1 cellular context compared by ENCODE assay signal in genomic region chr20:35741892-35742740, GRCh38.
A peak's percentile ranks its signal among the peaks of the same experiment; 100 is the strongest.
TF ChIP-seq lines count a peak whose summit lies in the region.

RBM39 (minus strand) TSS chr20:35742260; CDS start chr20:35740874, 1,386 bp downstream.

TF ChIP-seq in HepG2, 621 proteins besides CTCF, POLR2A, EP300 and RAD21 (continued from another document and continues in another):
- TF ChIP-seq GABPA (IDR thresholded peaks at IDR 0.05; ENCODE audit: low read depth, low read length) = no peak
- TF ChIP-seq GABPA (CRISPR knock-in tag; IDR thresholded peaks at IDR 0.05; ENCODE audit: low read depth) = peak; percentile 86
- TF ChIP-seq RBAK (CRISPR knock-in tag; IDR thresholded peaks at IDR 0.05) = peak; percentile 49; the same call in 1 of the 2 replicates
- 0 out of 2 replicates have a peak, but pooled peaks have one; percentile 26 for TF ChIP-seq ZNF569 (CRISPR knock-in tag; IDR thresholded peaks at IDR 0.05; ENCODE audit: borderline replicate concordance)
- TF ChIP-seq TOPORS (CRISPR knock-in tag; IDR thresholded peaks at IDR 0.05) = peak; percentile 87; the same call in 1 of the 2 replicates
- TF ChIP-seq DDIT3 (CRISPR knock-in tag; IDR thresholded peaks at IDR 0.05) = peak; percentile 90
- TF ChIP-seq FOXJ3 (CRISPR knock-in tag; IDR thresholded peaks at IDR 0.05; ENCODE audit: borderline replicate concordance) = peak; percentile 96
- 0 out of 2 replicates have a peak, but pooled peaks have one; percentile 68 for TF ChIP-seq ZBTB3 (CRISPR knock-in tag; IDR thresholded peaks at IDR 0.05; ENCODE audit: borderline replicate concordance, low read depth)
- TF ChIP-seq SP4 (CRISPR knock-in tag; IDR thresholded peaks at IDR 0.05) = peak; percentile 75
- TF ChIP-seq, protein P1, sequence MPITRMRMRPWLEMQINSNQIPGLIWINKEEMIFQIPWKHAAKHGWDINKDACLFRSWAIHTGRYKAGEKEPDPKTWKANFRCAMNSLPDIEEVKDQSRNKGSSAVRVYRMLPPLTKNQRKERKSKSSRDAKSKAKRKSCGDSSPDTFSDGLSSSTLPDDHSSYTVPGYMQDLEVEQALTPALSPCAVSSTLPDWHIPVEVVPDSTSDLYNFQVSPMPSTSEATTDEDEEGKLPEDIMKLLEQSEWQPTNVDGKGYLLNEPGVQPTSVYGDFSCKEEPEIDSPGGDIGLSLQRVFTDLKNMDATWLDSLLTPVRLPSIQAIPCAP (CRISPR knock-in tag; IDR thresholded peaks at IDR 0.05; ENCODE audit: low read depth) = peak; percentile 80; the same call in 1 of the 2 replicates
- TF ChIP-seq ZNF558 (CRISPR knock-in tag; IDR thresholded peaks at IDR 0.05; ENCODE audit: borderline replicate concordance) = peak; percentile 99
- TF ChIP-seq ZNF431 (CRISPR knock-in tag; IDR thresholded peaks at IDR 0.05; ENCODE audit: borderline replicate concordance, low read depth) = peak; percentile 98
- TF ChIP-seq ZNF543 (CRISPR knock-in tag; IDR thresholded peaks at IDR 0.05) = peak; percentile 95
- peak; percentile 85 for TF ChIP-seq PHF5A (CRISPR knock-in tag; IDR thresholded peaks at IDR 0.05; ENCODE audit: low read depth, unreplicated experiment)
- TF ChIP-seq, protein P2, sequence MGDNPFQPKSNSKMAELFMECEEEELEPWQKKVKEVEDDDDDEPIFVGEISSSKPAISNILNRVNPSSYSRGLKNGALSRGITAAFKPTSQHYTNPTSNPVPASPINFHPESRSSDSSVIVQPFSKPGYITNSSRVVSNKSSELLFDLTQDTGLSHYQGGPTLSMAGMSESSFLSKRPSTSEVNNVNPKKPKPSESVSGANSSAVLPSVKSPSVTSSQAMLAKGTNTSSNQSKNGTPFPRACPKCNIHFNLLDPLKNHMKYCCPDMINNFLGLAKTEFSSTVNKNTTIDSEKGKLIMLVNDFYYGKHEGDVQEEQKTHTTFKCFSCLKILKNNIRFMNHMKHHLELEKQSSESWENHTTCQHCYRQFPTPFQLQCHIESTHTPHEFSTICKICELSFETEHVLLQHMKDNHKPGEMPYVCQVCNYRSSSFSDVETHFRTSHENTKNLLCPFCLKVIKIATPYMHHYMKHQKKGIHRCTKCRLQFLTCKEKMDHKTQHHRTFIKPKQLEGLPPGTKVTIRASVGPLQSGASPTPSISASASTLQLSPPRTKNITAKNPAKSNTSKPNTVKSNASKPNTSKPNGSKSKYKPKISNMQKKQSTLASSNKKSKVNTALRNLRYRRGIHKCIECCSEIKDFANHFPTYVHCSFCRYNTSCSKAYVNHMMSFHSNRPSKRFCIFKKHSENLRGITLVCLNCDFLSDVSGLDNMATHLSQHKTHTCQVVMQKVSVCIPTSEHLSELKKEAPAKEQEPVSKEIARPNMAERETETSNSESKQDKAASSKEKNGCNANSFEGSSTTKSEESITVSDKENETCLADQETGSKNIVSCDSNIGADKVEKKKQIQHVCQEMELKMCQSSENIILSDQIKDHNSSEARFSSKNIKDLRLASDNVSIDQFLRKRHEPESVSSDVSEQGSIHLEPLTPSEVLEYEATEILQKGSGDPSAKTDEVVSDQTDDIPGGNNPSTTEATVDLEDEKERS (CRISPR knock-in tag; IDR thresholded peaks at IDR 0.05) = peak; percentile 99
- TF ChIP-seq, protein P3, sequence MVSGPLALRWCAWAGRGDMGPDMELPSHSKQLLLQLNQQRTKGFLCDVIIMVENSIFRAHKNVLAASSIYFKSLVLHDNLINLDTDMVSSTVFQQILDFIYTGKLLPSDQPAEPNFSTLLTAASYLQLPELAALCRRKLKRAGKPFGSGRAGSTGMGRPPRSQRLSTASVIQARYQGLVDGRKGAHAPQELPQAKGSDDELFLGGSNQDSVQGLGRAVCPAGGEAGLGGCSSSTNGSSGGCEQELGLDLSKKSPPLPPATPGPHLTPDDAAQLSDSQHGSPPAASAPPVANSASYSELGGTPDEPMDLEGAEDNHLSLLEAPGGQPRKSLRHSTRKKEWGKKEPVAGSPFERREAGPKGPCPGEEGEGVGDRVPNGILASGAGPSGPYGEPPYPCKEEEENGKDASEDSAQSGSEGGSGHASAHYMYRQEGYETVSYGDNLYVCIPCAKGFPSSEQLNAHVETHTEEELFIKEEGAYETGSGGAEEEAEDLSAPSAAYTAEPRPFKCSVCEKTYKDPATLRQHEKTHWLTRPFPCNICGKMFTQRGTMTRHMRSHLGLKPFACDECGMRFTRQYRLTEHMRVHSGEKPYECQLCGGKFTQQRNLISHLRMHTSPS (CRISPR knock-in tag; IDR thresholded peaks at IDR 0.05; ENCODE audit: low read depth) = peak; percentile 77
- TF ChIP-seq, protein P4, sequence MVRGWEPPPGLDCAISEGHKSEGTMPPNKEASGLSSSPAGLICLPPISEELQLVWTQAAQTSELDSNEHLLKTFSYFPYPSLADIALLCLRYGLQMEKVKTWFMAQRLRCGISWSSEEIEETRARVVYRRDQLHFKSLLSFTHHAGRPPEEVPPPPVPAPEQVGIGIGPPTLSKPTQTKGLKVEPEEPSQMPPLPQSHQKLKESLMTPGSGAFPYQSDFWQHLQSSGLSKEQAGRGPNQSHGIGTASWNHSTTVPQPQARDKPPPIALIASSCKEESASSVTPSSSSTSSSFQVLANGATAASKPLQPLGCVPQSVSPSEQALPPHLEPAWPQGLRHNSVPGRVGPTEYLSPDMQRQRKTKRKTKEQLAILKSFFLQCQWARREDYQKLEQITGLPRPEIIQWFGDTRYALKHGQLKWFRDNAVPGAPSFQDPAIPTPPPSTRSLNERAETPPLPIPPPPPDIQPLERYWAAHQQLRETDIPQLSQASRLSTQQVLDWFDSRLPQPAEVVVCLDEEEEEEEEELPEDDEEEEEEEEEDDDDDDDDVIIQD (CRISPR knock-in tag; IDR thresholded peaks at IDR 0.05; ENCODE audit: low read depth) = peak; percentile 94; the same call in 1 of the 2 replicates
- no peak for TF ChIP-seq TRIM24 (CRISPR knock-in tag; IDR thresholded peaks at IDR 0.05)
- peak; percentile 100 for TF ChIP-seq ZNF501 (CRISPR knock-in tag; IDR thresholded peaks at IDR 0.05)
- no peak for TF ChIP-seq ZNF672 (CRISPR knock-in tag; IDR thresholded peaks at IDR 0.05)
- TF ChIP-seq SMARCE1 (IDR thresholded peaks at IDR 0.05; ENCODE audit: borderline replicate concordance) = no peak
- TF ChIP-seq, protein P5, sequence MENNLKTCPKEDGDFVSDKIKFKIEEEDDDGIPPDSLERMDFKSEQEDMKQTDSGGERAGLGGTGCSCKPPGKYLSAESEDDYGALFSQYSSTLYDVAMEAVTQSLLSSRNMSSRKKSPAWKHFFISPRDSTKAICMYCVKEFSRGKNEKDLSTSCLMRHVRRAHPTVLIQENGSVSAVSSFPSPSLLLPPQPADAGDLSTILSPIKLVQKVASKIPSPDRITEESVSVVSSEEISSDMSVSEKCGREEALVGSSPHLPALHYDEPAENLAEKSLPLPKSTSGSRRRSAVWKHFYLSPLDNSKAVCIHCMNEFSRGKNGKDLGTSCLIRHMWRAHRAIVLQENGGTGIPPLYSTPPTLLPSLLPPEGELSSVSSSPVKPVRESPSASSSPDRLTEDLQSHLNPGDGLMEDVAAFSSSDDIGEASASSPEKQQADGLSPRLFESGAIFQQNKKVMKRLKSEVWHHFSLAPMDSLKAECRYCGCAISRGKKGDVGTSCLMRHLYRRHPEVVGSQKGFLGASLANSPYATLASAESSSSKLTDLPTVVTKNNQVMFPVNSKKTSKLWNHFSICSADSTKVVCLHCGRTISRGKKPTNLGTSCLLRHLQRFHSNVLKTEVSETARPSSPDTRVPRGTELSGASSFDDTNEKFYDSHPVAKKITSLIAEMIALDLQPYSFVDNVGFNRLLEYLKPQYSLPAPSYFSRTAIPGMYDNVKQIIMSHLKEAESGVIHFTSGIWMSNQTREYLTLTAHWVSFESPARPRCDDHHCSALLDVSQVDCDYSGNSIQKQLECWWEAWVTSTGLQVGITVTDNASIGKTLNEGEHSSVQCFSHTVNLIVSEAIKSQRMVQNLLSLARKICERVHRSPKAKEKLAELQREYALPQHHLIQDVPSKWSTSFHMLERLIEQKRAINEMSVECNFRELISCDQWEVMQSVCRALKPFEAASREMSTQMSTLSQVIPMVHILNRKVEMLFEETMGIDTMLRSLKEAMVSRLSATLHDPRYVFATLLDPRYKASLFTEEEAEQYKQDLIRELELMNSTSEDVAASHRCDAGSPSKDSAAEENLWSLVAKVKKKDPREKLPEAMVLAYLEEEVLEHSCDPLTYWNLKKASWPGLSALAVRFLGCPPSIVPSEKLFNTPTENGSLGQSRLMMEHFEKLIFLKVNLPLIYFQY (CRISPR knock-in tag; IDR thresholded peaks at IDR 0.05; ENCODE audit: borderline replicate concordance) = peak; percentile 93; the same call in 1 of the 2 replicates
- TF ChIP-seq, protein P6, sequence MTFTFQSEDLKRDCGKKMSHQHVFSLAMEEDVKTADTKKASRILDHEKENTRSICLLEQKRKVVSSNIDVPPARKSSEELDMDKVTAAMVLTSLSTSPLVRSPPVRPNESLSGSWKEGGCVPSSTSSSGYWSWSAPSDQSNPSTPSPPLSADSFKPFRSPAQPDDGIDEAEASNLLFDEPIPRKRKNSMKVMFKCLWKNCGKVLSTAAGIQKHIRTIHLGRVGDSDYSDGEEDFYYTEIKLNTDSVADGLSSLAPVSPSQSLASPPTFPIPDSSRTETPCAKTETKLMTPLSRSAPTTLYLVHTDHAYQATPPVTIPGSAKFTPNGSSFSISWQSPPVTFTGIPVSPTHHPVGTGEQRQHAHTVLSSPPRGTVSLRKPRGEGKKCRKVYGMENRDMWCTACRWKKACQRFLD (CRISPR knock-in tag; IDR thresholded peaks at IDR 0.05; ENCODE audit: borderline replicate concordance) = peak; percentile 54
- peak; percentile 71; the same call in 1 of the 2 replicates for TF ChIP-seq ZNF432 (CRISPR knock-in tag; IDR thresholded peaks at IDR 0.05; ENCODE audit: borderline replicate concordance)
- peak; percentile 96 for TF ChIP-seq MEIS2 (CRISPR knock-in tag; IDR thresholded peaks at IDR 0.05)
- no peak; the same call in 1 of the 2 replicates for TF ChIP-seq ZNF841 (CRISPR knock-in tag; IDR thresholded peaks at IDR 0.05; ENCODE audit: borderline replicate concordance)
- peak; percentile 98 for TF ChIP-seq SAP130 (CRISPR knock-in tag; IDR thresholded peaks at IDR 0.05; ENCODE audit: low read depth)
- TF ChIP-seq ZNF251 (CRISPR knock-in tag; IDR thresholded peaks at IDR 0.05) = peak; percentile 57
- TF ChIP-seq RORA (CRISPR knock-in tag; IDR thresholded peaks at IDR 0.05) = peak; percentile 91; the same call in 1 of the 2 replicates
- no peak; the same call in 1 of the 2 replicates for TF ChIP-seq ZNF382 (CRISPR knock-in tag; IDR thresholded peaks at IDR 0.05; ENCODE audit: borderline replicate concordance)
- 0 out of 2 replicates have a peak, but pooled peaks have one; percentile 24 for TF ChIP-seq TCF7 (IDR thresholded peaks at IDR 0.05; ENCODE audit: low read depth)
- TF ChIP-seq PLSCR1 (CRISPR knock-in tag; IDR thresholded peaks at IDR 0.05; ENCODE audit: borderline replicate concordance) = peak; percentile 98; the same call in 1 of the 2 replicates
- peak; percentile 97 for TF ChIP-seq HOXA9 (CRISPR knock-in tag; IDR thresholded peaks at IDR 0.05; ENCODE audit: borderline replicate concordance)
- no peak for TF ChIP-seq HNRNPK (IDR thresholded peaks at IDR 0.05; ENCODE audit: low read depth, low read length, poor library complexity, severe bottlenecking)
- peak; percentile 97 for TF ChIP-seq ZNF274 (CRISPR knock-in tag; IDR thresholded peaks at IDR 0.05)
- TF ChIP-seq ZNF577 (CRISPR knock-in tag; IDR thresholded peaks at IDR 0.05; ENCODE audit: borderline replicate concordance, low read depth) = peak; percentile 85; the same call in 1 of the 2 replicates
- TF ChIP-seq ZNF296 (CRISPR knock-in tag; conservative IDR thresholded peaks at IDR 0.05) = peak; percentile 91; the same call in 1 of the 2 replicates
- peak; percentile 99 for TF ChIP-seq SALL2 (CRISPR knock-in tag; IDR thresholded peaks at IDR 0.05)
- TF ChIP-seq STAT5B (CRISPR knock-in tag; IDR thresholded peaks at IDR 0.05) = peak; percentile 96
- TF ChIP-seq ZNF503 (CRISPR knock-in tag; IDR thresholded peaks at IDR 0.05) = peak; percentile 94
- TF ChIP-seq ZFP1 (CRISPR knock-in tag; IDR thresholded peaks at IDR 0.05) = peak; percentile 95; the same call in 1 of the 2 replicates
- peak; percentile 70 for TF ChIP-seq MTF1 (CRISPR knock-in tag; IDR thresholded peaks at IDR 0.05)
- peak; percentile 73 for TF ChIP-seq ZNF605 (CRISPR knock-in tag; IDR thresholded peaks at IDR 0.05)
- TF ChIP-seq ZNF629 (CRISPR knock-in tag; conservative IDR thresholded peaks at IDR 0.05) = peak; percentile 71
- TF ChIP-seq TGIF2 (CRISPR knock-in tag; IDR thresholded peaks at IDR 0.05) = peak; percentile 98
- peak; percentile 95 for TF ChIP-seq ZMAT3 (CRISPR knock-in tag; conservative IDR thresholded peaks at IDR 0.05)
- peak; percentile 99 for TF ChIP-seq ZNF264 (CRISPR knock-in tag; IDR thresholded peaks at IDR 0.05)
- TF ChIP-seq MATR3 (CRISPR knock-in tag; IDR thresholded peaks at IDR 0.05) = no peak
- TF ChIP-seq PHF21A (CRISPR knock-in tag; IDR thresholded peaks at IDR 0.05) = peak; percentile 99
- no peak for TF ChIP-seq ZNF260 (CRISPR knock-in tag; IDR thresholded peaks at IDR 0.05; ENCODE audit: borderline replicate concordance, low read depth)
- TF ChIP-seq NR2F2 (IDR thresholded peaks at IDR 0.05; ENCODE audit: borderline replicate concordance, low read depth) = peak; percentile 22; the same call in 1 of the 2 replicates
- peak; percentile 22 for TF ChIP-seq ZNF781 (CRISPR knock-in tag; IDR thresholded peaks at IDR 0.05; ENCODE audit: borderline replicate concordance, not compliant biosample characterization)
- TF ChIP-seq ISL2 (CRISPR knock-in tag; IDR thresholded peaks at IDR 0.05) = peak; percentile 93
